ENCODE assay signal across 8 cellular contexts in genomic region chr18:79380816-79381806, GRCh38. TPM values are rescaled to one million over a fixed set of nuclear protein-coding genes. Genes with fewer than 3 reads are reported as not detected.
DNase-seq lines count a peak whose midpoint lies in the region; ATAC-seq, FAIRE-seq and TF ChIP-seq lines count a peak whose summit lies in the region.

No MANE protein-coding gene starts in this region.

- H3K27ac ChIP-seq in thyroid gland: no peak overlapping the region

- H3K4me1 Mint-ChIP-seq in activated CD4-positive, alpha-beta T cell treated with anti-CD3 and anti-CD28 coated beads, Interleukin-2, amount 10 ng/mL, durations not matched to agents 7 days and 5 days: peaks cover 7% of the 10 kb centered on the region
- H3K4me1 Mint-ChIP-seq in mesothelial cell of epicardium: no peaks in the 10 kb centered on the region

- H3K4me3 ChIP-seq in Loucy (ENCODE audit: low read length, poor library complexity, severe bottlenecking): no peak overlapping the region
- H3K4me3 ChIP-seq in thyroid gland (replicated peaks in 1 of 3): no peak overlapping the region

- DNase-seq in AG08395 (ENCODE audit: low spot score) (peak; percentile 82), GM12892 (ENCODE audit: insufficient read length) (peak; percentile 83), mesothelial cell of epicardium (ENCODE audit: low spot score in 2 of 2, unreplicated experiment in 2 of 2) (peak in 1 of 2 experiments; percentile 84), thyroid gland (peak; percentile 66 to 70)
- peak; percentile 69 for DNase-seq in activated CD4-positive, alpha-beta T cell treated with anti-CD3 and anti-CD28 coated beads, Interleukin-2, amount 10 ng/mL, durations not matched to agents 7 days and 5 days
- DNase-seq in effector CD8-positive, alpha-beta T cell (lab: John Stamatoyannopoulos, UW): peak; percentile 58

- no peaks in the 10 kb centered on the region for H3K27me3 Mint-ChIP-seq in activated CD4-positive, alpha-beta T cell treated with anti-CD3 and anti-CD28 coated beads, Interleukin-2, amount 10 ng/mL, durations not matched to agents 7 days and 5 days
- peaks cover 4% of the 10 kb centered on the region for H3K27me3 Mint-ChIP-seq in mesothelial cell of epicardium (ENCODE audit: low read depth)

- 56 to 60% methylated on average over 28 to 29 of the region's 30 CpGs for WGBS in thyroid gland, 2 donors

- H3K27ac Mint-ChIP-seq in activated CD4-positive, alpha-beta T cell treated with anti-CD3 and anti-CD28 coated beads, Interleukin-2, amount 10 ng/mL, durations not matched to agents 7 days and 5 days: no peak overlapping the region
- H3K27ac Mint-ChIP-seq in mesothelial cell of epicardium: no peak overlapping the region

- H3K9me3 ChIP-seq in Loucy (ENCODE audit: insufficient read depth, low read depth, low read length): no peaks in the 10 kb centered on the region
- no peaks in the 10 kb centered on the region for H3K9me3 ChIP-seq in thyroid gland

- TF ChIP-seq CTCF in Loucy (conservative IDR thresholded peaks at IDR 0.05; ENCODE audit: low read length) (peak; percentile 96), mesothelial cell of epicardium (IDR thresholded peaks at IDR 0.05; ENCODE audit: unreplicated experiment) (peak; percentile 86), thyroid gland (IDR thresholded peaks at IDR 0.05) (peak; percentile 61 to 91 (median 80))

- POLR2A ChIA-PET in activated CD4-positive, alpha-beta T cell treated with anti-CD3 and anti-CD28 coated beads, Interleukin-2, amount 10 ng/mL, durations not matched to agents 7 days and 5 days (lab: Charles Lee): interaction anchor here (0.6 kb wide), 1 partner anchor 759 kb away, joined by 4 read pairs; no protein-coding TSS in a partner anchor

- H2AFZ ChIP-seq in Loucy (ENCODE audit: low read length): no peak overlapping the region

- intact Hi-C loops in thyroid gland (cut with DNase I): loop anchor here (2.0 kb wide), 1 partner anchor 148 kb away; no protein-coding TSS in a partner anchor

- H3K9ac ChIP-seq in Loucy (ENCODE audit: low read depth, low read length, poor library complexity, severe bottlenecking): no peak overlapping the region

- H3K79me2 ChIP-seq in Loucy (ENCODE audit: insufficient read depth, low read length): no peaks in the 10 kb centered on the region

- ATAC-seq in HG02884 (IDR thresholded peaks at IDR 0.05; ENCODE audit: unreplicated experiment): no peak

- H4K20me1 ChIP-seq in Loucy (ENCODE audit: insufficient read depth, low read length, poor library complexity, severe bottlenecking): no peaks in the 10 kb centered on the region

- no peaks in the 10 kb centered on the region for H3K9me2 ChIP-seq in Loucy (replicated peaks; ENCODE audit: low read depth, low read length)

- no peak overlapping the region for H3K4me3 Mint-ChIP-seq in activated CD4-positive, alpha-beta T cell treated with anti-CD3 and anti-CD28 coated beads, Interleukin-2, amount 10 ng/mL, durations not matched to agents 7 days and 5 days
- no peak overlapping the region for H3K4me3 Mint-ChIP-seq in mesothelial cell of epicardium

- FAIRE-seq in GM12892 (lab: Jason Lieb, UNC): peak; percentile 38

- TF ChIP-seq POLR2A in GM12892 (IDR thresholded peaks at IDR 0.05; ENCODE audit: low read depth, low read length) (no peak), thyroid gland (IDR thresholded peaks at IDR 0.05) (no peak)

- H3K27me3 ChIP-seq in Loucy (ENCODE audit: insufficient read depth, low read length, poor library complexity, severe bottlenecking) (no peaks in the 10 kb centered on the region), thyroid gland (no peaks in the 10 kb centered on the region)

- H3K36me3 ChIP-seq in Loucy (ENCODE audit: insufficient read depth, low read length): peaks cover 5% of the 10 kb centered on the region; the same call in 1 of the 2 replicates
- H3K36me3 ChIP-seq in thyroid gland: peaks cover 0 to 4% of the 10 kb centered on the region in 2 donors

- H3F3A ChIP-seq in Loucy (ENCODE audit: low read depth): no peaks in the 10 kb centered on the region

- H3K9me3 Mint-ChIP-seq in activated CD4-positive, alpha-beta T cell treated with anti-CD3 and anti-CD28 coated beads, Interleukin-2, amount 10 ng/mL, durations not matched to agents 7 days and 5 days: no peaks in the 10 kb centered on the region
- no peaks in the 10 kb centered on the region for H3K9me3 Mint-ChIP-seq in mesothelial cell of epicardium

- H3K4me2 ChIP-seq in Loucy (ENCODE audit: low read depth, low read length, poor library complexity, severe bottlenecking): no peak overlapping the region

- peaks cover 10% of the 10 kb centered on the region for H3K36me3 Mint-ChIP-seq in activated CD4-positive, alpha-beta T cell treated with anti-CD3 and anti-CD28 coated beads, Interleukin-2, amount 10 ng/mL, durations not matched to agents 7 days and 5 days (ENCODE audit: low read depth)
- peaks cover 12% of the 10 kb centered on the region for H3K36me3 Mint-ChIP-seq in mesothelial cell of epicardium

- CTCF ChIA-PET in activated CD4-positive, alpha-beta T cell treated with anti-CD3 and anti-CD28 coated beads, Interleukin-2, amount 10 ng/mL, durations not matched to agents 7 days and 5 days (lab: Charles Lee): interaction anchor here (0.8 to 6.4 kb wide), 9 partner anchors 10 to 308 kb away, joined by 3 to 41 read pairs (median 8); no protein-coding TSS in a partner anchor

- H3K4me1 ChIP-seq in Loucy (ENCODE audit: insufficient read depth, low read length, poor library complexity, severe bottlenecking): peaks cover 16% of the 10 kb centered on the region
- H3K4me1 ChIP-seq in thyroid gland: no peaks in the 10 kb centered on the region

RNA-seq across cellular contexts. Expression of gene NFATC1, which starts 14.6 kb away (rescaled TPM):
- 13.0 TPM for polyA plus RNA-seq in GM12892 (2012; ENCODE audit: missing spikeins)
- 10 to 100 TPM; 36.9 to 37.1 TPM for total RNA-seq in activated CD4-positive, alpha-beta T cell treated with anti-CD3 and anti-CD28 coated beads, Interleukin-2, amount 10 ng/mL, durations not matched to agents 7 days and 5 days
- 13.4 to 17.5 TPM (median 13.4 TPM) in 3 replicates for total RNA-seq in mesothelial cell of epicardium
- 10 to 100 TPM; 10.1 to 15.0 (median 12.7) TPM for total RNA-seq in thyroid gland
